Comparison of ENCODE assay signal across 8 cellular contexts in genomic region chr19:51441410-51442390, GRCh38. TPM values are rescaled to one million over a fixed set of nuclear protein-coding genes. Genes with fewer than 3 reads are reported as not detected.
DNase-seq lines count a peak whose midpoint lies in the region; ATAC-seq and TF ChIP-seq lines count a peak whose summit lies in the region.

No MANE protein-coding gene starts in this region.

- H3K27ac Mint-ChIP-seq in activated T-helper 17 cell treated with anti-CD3 and anti-CD28 coated beads, Interleukin-2, amount 50 U/mL, for 72 hours: peak overlapping the region; percentile 98

- H3K4me2 ChIP-seq in PC-3 (ENCODE audit: low read length) (peak overlapping the region; percentile 85), PC-9 (no peak overlapping the region)

- H3K36me3 ChIP-seq in PC-3 (ENCODE audit: low read depth, low read length): no peaks in the 10 kb centered on the region
- H3K36me3 ChIP-seq in PC-9 (ENCODE audit: low read depth): no peaks in the 10 kb centered on the region

- H3K4me1 Mint-ChIP-seq in activated T-helper 17 cell treated with anti-CD3 and anti-CD28 coated beads, Interleukin-2, amount 50 U/mL, for 72 hours: peaks cover 42% of the 10 kb centered on the region

- TF ChIP-seq CTCF in GM13977 (IDR thresholded peaks at IDR 0.05; ENCODE audit: extremely low read depth, insufficient read depth, missing control alignments) (no peak), PC-3 (conservative IDR thresholded peaks at IDR 0.05; ENCODE audit: low read depth, low read length) (0 out of 2 replicates have a peak, but pooled peaks have one; percentile 3), PC-9 (conservative IDR thresholded peaks at IDR 0.05) (no peak)

- H3K79me2 ChIP-seq in PC-3 (ENCODE audit: low read length) (no peaks in the 10 kb centered on the region), PC-9 (ENCODE audit: low read depth) (no peaks in the 10 kb centered on the region)

- POLR2A ChIA-PET in PC-3 (lab: Charles Lee; ENCODE audit: unreplicated experiment): no interaction called here
- POLR2A ChIA-PET in PC-9 (lab: Charles Lee; ENCODE audit: unreplicated experiment): interaction anchor here (0.5 kb wide), 1 partner anchor 367 kb away, joined by 5 read pairs; no protein-coding TSS in a partner anchor

- DNase-seq in GM13977 (ENCODE audit: low spot score) (peak; percentile 73), PC-3 (peak; percentile 69), PC-9 (no peak), NCI-H510A treated with DMSO at 0.1 percent for 48 hours (lab: John Stamatoyannopoulos, UW) (no peak), AG20443 (ENCODE audit: low spot score) (no peak)
- DNase-seq in stimulated activated CD4-positive, alpha-beta T cell treated with anti-CD3 and anti-CD28 coated beads, Interleukin-12 subunit alpha, Interleukin-12 subunit beta, amount 100 ng/mL, for 48 hours (ENCODE audit: low read depth in 2 of 3, low spot score in 1 of 3): peak; percentile 82 to 94 (median 93)

- H3F3A ChIP-seq in PC-3 (ENCODE audit: low read length, unreplicated experiment): no peaks in the 10 kb centered on the region
- no peaks in the 10 kb centered on the region for H3F3A ChIP-seq in PC-9 (ENCODE audit: insufficient read depth, low read depth)

- peaks cover 60% of the 10 kb centered on the region for H3K27me3 ChIP-seq in PC-3 (ENCODE audit: low read length)
- peaks cover 81% of the 10 kb centered on the region for H3K27me3 ChIP-seq in PC-9 (ENCODE audit: insufficient read depth, low read depth)

- H3K4me1 ChIP-seq in PC-3 (ENCODE audit: insufficient read depth, low read length) (peaks cover 17% of the 10 kb centered on the region), PC-9 (replicated peaks; ENCODE audit: insufficient read depth) (no peaks in the 10 kb centered on the region)

- CTCF ChIA-PET in PC-3 (lab: Charles Lee): interaction anchor here (0.5 to 0.6 kb wide), 2 partner anchors 102 to 217 kb away, joined by 3 read pairs; no protein-coding TSS in a partner anchor
- CTCF ChIA-PET in PC-9 (lab: Charles Lee): no interaction called here

- H3K27ac ChIP-seq in PC-3 (ENCODE audit: low read length): peak overlapping the region; percentile 13; the same call in 1 of the 2 replicates
- no peak overlapping the region for H3K27ac ChIP-seq in PC-9

- H3K4me3 ChIP-seq in PC-3 (ENCODE audit: low read length) (peak overlapping the region; percentile 63), PC-9 (no peak overlapping the region)

- H2AFZ ChIP-seq in PC-3 (ENCODE audit: low read length) (peak overlapping the region; percentile 72), PC-9 (no peak overlapping the region)

- BruUV-seq in PC-3 (replicated peaks; lab: Mats Ljungman, UMichigan) (no TSS peak), PC-9 (replicated peaks; lab: Mats Ljungman, UMichigan) (no TSS peak)

- intact Hi-C loops in PC-3 (cut with micrococcal nuclease): no loop called here
- intact Hi-C loops in PC-9 (cut with micrococcal nuclease; ENCODE audit: unreplicated experiment): no loop called here

- ATAC-seq in HG02610 (IDR thresholded peaks at IDR 0.05; ENCODE audit: unreplicated experiment) (peak; percentile 95), PC-3 (peak; percentile 77)
- peak; percentile 85 for ATAC-seq in activated T-helper 17 cell treated with anti-CD3 and anti-CD28 coated beads, Interleukin-2, amount 50 U/mL, for 72 hours (replicated peaks)

- H4K20me1 ChIP-seq in PC-3 (ENCODE audit: low read length) (no peaks in the 10 kb centered on the region), PC-9 (ENCODE audit: insufficient read depth) (no peaks in the 10 kb centered on the region)

- in situ Hi-C loops in GM13977 (cut with MboI; ENCODE audit: low pct_unique_long_range_greater_than_20kb, low sequenced_read_pairs, unreplicated experiment): no loop called here

- 0 out of 2 replicates have a peak overlapping the region, but pooled peaks have one; percentile 2 for H3K9ac ChIP-seq in PC-3 (ENCODE audit: low read length)

- peaks cover 2% of the 10 kb centered on the region for H3K9me3 Mint-ChIP-seq in activated T-helper 17 cell treated with anti-CD3 and anti-CD28 coated beads, Interleukin-2, amount 50 U/mL, for 72 hours

- peak overlapping the region; percentile 89 for H3K4me3 Mint-ChIP-seq in activated T-helper 17 cell treated with anti-CD3 and anti-CD28 coated beads, Interleukin-2, amount 50 U/mL, for 72 hours

- H3K36me3 Mint-ChIP-seq in activated T-helper 17 cell treated with anti-CD3 and anti-CD28 coated beads, Interleukin-2, amount 50 U/mL, for 72 hours (ENCODE audit: low read depth): peaks cover 12% of the 10 kb centered on the region

- H3K9me3 ChIP-seq in PC-3 (ENCODE audit: low read length) (no peaks in the 10 kb centered on the region), PC-9 (ENCODE audit: insufficient read depth, low read depth) (no peaks in the 10 kb centered on the region)

- H3K9me2 ChIP-seq in PC-3 (replicated peaks; ENCODE audit: low read length) (no peaks in the 10 kb centered on the region), PC-9 (ENCODE audit: insufficient read depth) (no peaks in the 10 kb centered on the region)

- peaks cover under 1% of the 10 kb centered on the region for H3K27me3 Mint-ChIP-seq in activated T-helper 17 cell treated with anti-CD3 and anti-CD28 coated beads, Interleukin-2, amount 50 U/mL, for 72 hours

RNA-seq across cellular contexts. Expression of gene SIGLEC8, which starts 16.6 kb away (rescaled TPM):
- total RNA-seq in PC-3 (2014; rRNA removed) (not detected in 2 replicates), PC-9 (2021) (not detected in 2 replicates)
- not detected for total RNA-seq in activated T-helper 17 cell treated with anti-CD3 and anti-CD28 coated beads, Interleukin-2, amount 50 U/mL, for 72 hours

RNA-seq across cellular contexts. Expression of gene SIGLEC10, which starts 24.3 kb away (rescaled TPM):
- total RNA-seq in PC-3 (2014; rRNA removed): not detected in 2 replicates
- total RNA-seq in activated T-helper 17 cell treated with anti-CD3 and anti-CD28 coated beads, Interleukin-2, amount 50 U/mL, for 72 hours: under 1 TPM; 0.19 to 0.26 TPM
- not detected in 2 replicates for total RNA-seq in PC-9 (2021)

RNA-seq across cellular contexts. Expression of gene CEACAM18, which starts 36.6 kb away (rescaled TPM):
- total RNA-seq in PC-3 (2014; rRNA removed) (not detected in 2 replicates), PC-9 (2021) (not detected in 2 replicates)
- not detected for total RNA-seq in activated T-helper 17 cell treated with anti-CD3 and anti-CD28 coated beads, Interleukin-2, amount 50 U/mL, for 72 hours

RNA-seq across cellular contexts. Expression of gene C19orf84, which starts 51.3 kb away (rescaled TPM):
- not detected in 2 replicates for total RNA-seq in PC-3 (2014; rRNA removed)
- not detected for total RNA-seq in activated T-helper 17 cell treated with anti-CD3 and anti-CD28 coated beads, Interleukin-2, amount 50 U/mL, for 72 hours
- total RNA-seq in PC-9 (2021): 0.48 and 0.90 TPM in 2 replicates

RNA-seq across cellular contexts. Expression of gene LIM2, which starts 53.9 kb away (rescaled TPM):
- total RNA-seq in PC-3 (2014; rRNA removed): not detected in 2 replicates
- total RNA-seq in activated T-helper 17 cell treated with anti-CD3 and anti-CD28 coated beads, Interleukin-2, amount 50 U/mL, for 72 hours: under 1 TPM in 1 of 2 donors, not detected in 1; 0.40 TPM
- not detected in 2 replicates for total RNA-seq in PC-9 (2021)

Comparison
In these comparisons a context has a peak if more than half of its experiments do, and no peak if none do; other contexts are left out.
1. DNase-seq: peak in GM13977 (single experiment), PC-3 (single experiment) and stimulated activated CD4-positive, alpha-beta T cell treated with anti-CD3 and anti-CD28 coated beads, Interleukin-12 subunit alpha, Interleukin-12 subunit beta, amount 100 ng/mL, for 48 hours (3 of 3); none in PC-9 (0 of 2), NCI-H510A treated with DMSO at 0.1 percent for 48 hours (single experiment) and AG20443 (single experiment).
2. Peak in every context shown above with its lines, with median percentiles within 50 percentile points of each other: ATAC-seq.